In the genomic region with DNA sequence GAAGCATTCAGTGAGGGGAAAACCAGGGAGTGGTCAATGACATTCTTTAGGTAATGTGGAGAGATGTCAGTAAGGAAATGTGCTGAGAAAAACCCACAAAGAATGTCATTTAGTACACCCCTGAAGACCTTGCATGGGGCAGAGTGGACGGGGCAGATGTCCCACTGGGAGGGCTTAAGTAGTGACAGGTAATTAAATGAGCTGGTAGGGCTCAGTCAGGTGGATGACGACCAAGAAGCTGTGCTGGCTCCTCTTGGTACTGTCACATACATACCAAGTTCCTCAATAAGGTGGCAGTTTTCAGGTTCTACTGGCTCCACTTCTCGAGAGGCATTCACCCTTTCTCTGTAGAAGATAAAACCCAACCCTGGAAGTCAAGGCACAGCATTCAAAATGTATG, we compare ENCODE assay signal across 1 cellular context.
TF ChIP-seq lines count a peak whose summit lies in the region.

No MANE protein-coding gene starts in this region.

TF ChIP-seq in A549, 52 proteins besides CTCF, POLR2A, EP300 and RAD21 (continued from another document):
- TF ChIP-seq NPAS2 (CRISPR knock-in tag; IDR thresholded peaks at IDR 0.05; ENCODE audit: borderline replicate concordance), result no peak
- no peak for TF ChIP-seq JUNB (IDR thresholded peaks at IDR 0.05)
- TF ChIP-seq HES2 (IDR thresholded peaks at IDR 0.05), result no peak
- no peak for TF ChIP-seq RFX5 (IDR thresholded peaks at IDR 0.05)
- no peak for TF ChIP-seq HDAC2 (IDR thresholded peaks at IDR 0.05)
- TF ChIP-seq CHD4 (IDR thresholded peaks at IDR 0.05; ENCODE audit: borderline replicate concordance), result no peak
